In genomic region chr17:57939797-57940196, GRCh38 we compare ENCODE assay signal across 1 cellular context.
TF ChIP-seq lines count a peak whose summit lies in the region.

No MANE protein-coding gene starts in this region.

TF ChIP-seq in HepG2, 621 proteins besides CTCF, POLR2A, EP300 and RAD21 (continued from another document):
- TF ChIP-seq, protein P1, sequence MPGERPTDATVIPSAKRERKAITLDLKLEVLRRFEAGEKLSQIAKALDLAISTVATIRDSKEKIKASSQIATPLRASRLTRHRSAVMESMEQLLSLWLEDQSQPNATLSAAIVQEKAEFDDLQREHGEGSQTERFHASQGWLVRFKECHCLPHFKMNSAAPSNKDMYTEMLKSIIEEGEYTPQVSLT (CRISPR knock-in tag; IDR thresholded peaks at IDR 0.05; ENCODE audit: borderline replicate concordance, low read depth), result no peak
- TF ChIP-seq ZBTB42 (CRISPR knock-in tag; IDR thresholded peaks at IDR 0.05) (no peak), ZNF326 (CRISPR knock-in tag; IDR thresholded peaks at IDR 0.05; ENCODE audit: borderline replicate concordance) (no peak), NAIF1 (CRISPR knock-in tag; IDR thresholded peaks at IDR 0.05; ENCODE audit: borderline replicate concordance) (no peak), ZNF354B (CRISPR knock-in tag; IDR thresholded peaks at IDR 0.05) (no peak), NR2F6 (IDR thresholded peaks at IDR 0.05) (no peak), NR2F6 (CRISPR knock-in tag; IDR thresholded peaks at IDR 0.05) (no peak), SNRNP70 (IDR thresholded peaks at IDR 0.05; ENCODE audit: low read depth, low read length) (no peak)
